Comparison of ENCODE assay signal across 8 cellular contexts in genomic region chr3:143974181-143974876, GRCh38. TPM values are rescaled to one million over a fixed set of nuclear protein-coding genes. Genes with fewer than 3 reads are reported as not detected.
DNase-seq lines count a peak whose midpoint lies in the region; ATAC-seq and TF ChIP-seq lines count a peak whose summit lies in the region.

No MANE protein-coding gene starts in this region.

- H2AFZ ChIP-seq in PC-3 (ENCODE audit: low read length) = no peak overlapping the region

- intact Hi-C loops in PC-3 (cut with micrococcal nuclease) = loop anchor here (2.0 to 10.0 kb wide), 6 partner anchors 36 to 580 kb away; no protein-coding TSS in a partner anchor
- intact Hi-C loops in prostate gland (cut with DNase I) = loop anchor here (10.0 kb wide), 1 partner anchor 800 kb away; no protein-coding TSS in a partner anchor

- H3K9me2 ChIP-seq in PC-3 (replicated peaks; ENCODE audit: low read length) = no peaks in the 10 kb centered on the region

- no peaks in the 10 kb centered on the region for H3K9me3 ChIP-seq in PC-3 (ENCODE audit: low read length)
- H3K9me3 ChIP-seq in prostate gland = no peaks in the 10 kb centered on the region

- no peak for TF ChIP-seq POLR2A in prostate gland (IDR thresholded peaks at IDR 0.05)

- no peak for ATAC-seq in PC-3
- ATAC-seq in GM18870 (IDR thresholded peaks at IDR 0.05; ENCODE audit: unreplicated experiment) = no peak

- POLR2A ChIA-PET in PC-3 (lab: Charles Lee; ENCODE audit: unreplicated experiment) = no interaction called here

- H3K4me3 ChIP-seq in GM06990 (replicated peaks; ENCODE audit: low read depth, low read length) = peak overlapping the region; percentile 98
- H3K4me3 ChIP-seq in PC-3 (ENCODE audit: low read length) = peak overlapping the region; percentile 99
- peak overlapping the region; percentile 79 for H3K4me3 ChIP-seq in epithelial cell of proximal tubule (ENCODE audit: low read depth, low read length)
- peak overlapping the region; percentile 74 to 78 for H3K4me3 ChIP-seq in prostate gland

- H4K20me1 ChIP-seq in PC-3 (ENCODE audit: low read length) = peaks cover 21% of the 10 kb centered on the region; the same call in 1 of the 2 replicates

- peak overlapping the region; percentile 98 for H3K4me2 ChIP-seq in PC-3 (ENCODE audit: low read length)

- WGBS in prostate gland = 8% methylated on average over 5 of the region's 5 CpGs

- H3K9ac ChIP-seq in PC-3 (ENCODE audit: low read length) = peak overlapping the region; percentile 88

- H3F3A ChIP-seq in PC-3 (ENCODE audit: low read length, unreplicated experiment) = no peaks in the 10 kb centered on the region

- H3K27me3 ChIP-seq in GM06990 (replicated peaks; ENCODE audit: control insufficient read depth, insufficient read depth, low read length) (no peaks in the 10 kb centered on the region), PC-3 (ENCODE audit: low read length) (no peaks in the 10 kb centered on the region), prostate gland (replicated peaks; ENCODE audit: insufficient read depth) (no peaks in the 10 kb centered on the region)

- BruUV-seq in PC-3 (replicated peaks; lab: Mats Ljungman, UMichigan) = no TSS peak

- CTCF ChIA-PET in PC-3 (lab: Charles Lee) = interaction anchor here (0.7 kb wide), 1 partner anchor 801 kb away, joined by 4 read pairs; no protein-coding TSS in a partner anchor

- no peaks in the 10 kb centered on the region for H3K36me3 ChIP-seq in GM06990 (ENCODE audit: control insufficient read depth, insufficient read depth, low read length)
- H3K36me3 ChIP-seq in PC-3 (ENCODE audit: low read depth, low read length) = no peaks in the 10 kb centered on the region
- no peaks in the 10 kb centered on the region for H3K36me3 ChIP-seq in prostate gland

- DNase-seq in GM06990 (ENCODE audit: extremely low read depth, insufficient read length) (no peak), PC-3 (no peak), epithelial cell of proximal tubule (ENCODE audit: low read depth) (no peak), prostate gland (ENCODE audit: low spot score) (no peak), kidney tubule cell (ENCODE audit: low spot score) (no peak), GM10266 (ENCODE audit: extremely low spot score) (no peak)
- DNase-seq in activated CD8-positive, alpha-beta memory T cell treated with anti-CD3 and anti-CD28 coated beads for 24 hours = no peak

- no peak for TF ChIP-seq CTCF in GM06990 (IDR thresholded peaks at IDR 0.05; ENCODE audit: insufficient read depth, low read length, poor library complexity, severe bottlenecking)
- TF ChIP-seq CTCF in PC-3 (conservative IDR thresholded peaks at IDR 0.05; ENCODE audit: low read depth, low read length) = no peak
- no peak for TF ChIP-seq CTCF in epithelial cell of proximal tubule (conservative IDR thresholded peaks at IDR 0.05; ENCODE audit: low read depth, low read length)
- TF ChIP-seq CTCF in prostate gland (IDR thresholded peaks at IDR 0.05) = no peak
- TF ChIP-seq CTCF in GM10266 (IDR thresholded peaks at IDR 0.05; ENCODE audit: control insufficient read depth, insufficient read depth, low read depth, missing control alignments) = no peak

- H3K4me1 ChIP-seq in PC-3 (ENCODE audit: insufficient read depth, low read length) = peaks cover 32% of the 10 kb centered on the region
- no peaks in the 10 kb centered on the region for H3K4me1 ChIP-seq in prostate gland (replicated peaks)

- peaks cover 70% of the 10 kb centered on the region for H3K79me2 ChIP-seq in PC-3 (ENCODE audit: low read length)

- H3K27ac ChIP-seq in PC-3 (ENCODE audit: low read length) (peak overlapping the region; percentile 88), prostate gland (peak overlapping the region; percentile 97 to 98)

RNA-seq across cellular contexts. Expression of gene DIPK2A, which starts 2.7 kb away (rescaled TPM):
- total RNA-seq in PC-3 (2014; rRNA removed) = 28.5 and 31.3 TPM in 2 replicates
- total RNA-seq in epithelial cell of proximal tubule = 12.6 and 17.5 TPM in 2 replicates
- 10 to 100 TPM; 19.3 to 58.8 TPM for total RNA-seq in prostate gland
